ENCODE assay signal across 23 cellular contexts in the genomic region with DNA sequence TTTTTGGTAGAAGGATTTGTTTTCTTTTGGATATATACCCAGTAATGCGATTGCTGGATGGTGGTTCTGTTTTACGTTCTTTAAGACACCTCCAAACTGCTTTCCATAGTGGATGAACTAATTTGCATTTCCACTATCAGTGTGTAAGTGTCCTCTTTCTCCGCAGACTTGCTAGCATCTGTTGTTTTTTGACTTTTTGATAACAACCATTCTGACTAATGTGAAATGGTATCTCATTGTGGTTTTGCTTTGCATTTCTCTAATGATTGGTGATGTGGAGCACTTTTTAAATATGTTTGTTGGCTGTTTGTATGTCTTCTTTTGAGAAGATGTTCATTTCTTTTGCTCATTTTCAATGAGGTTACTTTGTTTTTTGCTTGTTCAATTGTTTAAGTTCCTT.
"Had no signal": no experiment of that assay in that cellular context is flagged by ENCODE, and none has a peak within 500 bp of the region (broad histone marks: within the 10 kb centered on the region; RNA-seq: fewer than 3 reads in every experiment).

No MANE protein-coding gene starts in this region.

- H3K4me1 ChIP-seq: foreskin keratinocyte, heart left ventricle, parathyroid adenoma, right atrium auricular region had no signal

- H3K9ac ChIP-seq: parathyroid adenoma had no signal

- H3K79me2 ChIP-seq: parathyroid adenoma had no signal

- H3K4me3 Mint-ChIP-seq: activated naive CD4-positive, alpha-beta T cell treated with anti-CD3 and anti-CD28 coated beads for 36 hours; activated naive CD8-positive, alpha-beta T cell treated with anti-CD3 and anti-CD28 coated beads for 36 hours; mesothelial cell of epicardium; naive thymus-derived CD4-positive, alpha-beta T cell; neural crest cell; stimulated activated naive CD8-positive, alpha-beta T cell treated with anti-CD3 and anti-CD28 coated beads, Interleukin-15, Interleukin-2, amounts not matched to agents 100 ng/mL and 50 ng/mL, for 24 hours had no signal

- H3K4me3 ChIP-seq: coronary artery, heart left ventricle, right atrium auricular region, thoracic aorta had no signal

- H2AFZ ChIP-seq: parathyroid adenoma had no signal

- FAIRE-seq: endothelial cell of umbilical vein, urothelium cell line had no signal

- ATAC-seq: foreskin keratinocyte; heart left ventricle; naive thymus-derived CD4-positive, alpha-beta T cell had no signal

- H3K27me3 ChIP-seq: foreskin keratinocyte, heart left ventricle, right atrium auricular region had no signal

- H3K36me3 Mint-ChIP-seq: activated naive CD8-positive, alpha-beta T cell treated with anti-CD3 and anti-CD28 coated beads for 36 hours; naive thymus-derived CD4-positive, alpha-beta T cell had no signal

- H3K27ac ChIP-seq: coronary artery, foreskin keratinocyte, heart left ventricle, parathyroid adenoma, right atrium auricular region, thoracic aorta had no signal

- H3K36me3 ChIP-seq: heart left ventricle, right atrium auricular region, thoracic aorta had no signal

- H3K27me3 Mint-ChIP-seq: activated naive CD8-positive, alpha-beta T cell treated with anti-CD3 and anti-CD28 coated beads for 36 hours; naive thymus-derived CD4-positive, alpha-beta T cell; stimulated activated naive CD8-positive, alpha-beta T cell treated with anti-CD3 and anti-CD28 coated beads, Interleukin-15, Interleukin-2, amounts not matched to agents 100 ng/mL and 50 ng/mL, for 24 hours had no signal

- H3K4me1 Mint-ChIP-seq: activated naive CD8-positive, alpha-beta T cell treated with anti-CD3 and anti-CD28 coated beads for 36 hours; mesothelial cell of epicardium; naive thymus-derived CD4-positive, alpha-beta T cell; neural crest cell had no signal

- H3K27ac Mint-ChIP-seq: activated naive CD4-positive, alpha-beta T cell treated with anti-CD3 and anti-CD28 coated beads for 36 hours; activated naive CD8-positive, alpha-beta T cell treated with anti-CD3 and anti-CD28 coated beads for 36 hours; mesothelial cell of epicardium; naive thymus-derived CD4-positive, alpha-beta T cell; stimulated activated naive CD8-positive, alpha-beta T cell treated with anti-CD3 and anti-CD28 coated beads, Interleukin-15, Interleukin-2, amounts not matched to agents 100 ng/mL and 50 ng/mL, for 24 hours had no signal

- DNase-seq: activated CD4-positive, alpha-beta T cell treated with anti-CD3 and anti-CD28 coated beads for 4 hours; activated CD4-positive, alpha-beta T cell treated with anti-CD3 and anti-CD28 coated beads, Interleukin-2, amount 50 U/mL, for 48 hours; activated CD8-positive, alpha-beta memory T cell treated with anti-CD3 and anti-CD28 coated beads for 24 hours; activated effector memory CD4-positive, alpha-beta T cell treated with Interleukin-2 at 50 U/mL for 16 hours; activated naive CD4-positive, alpha-beta T cell treated with anti-CD3 and anti-CD28 coated beads for 36 hours; activated naive CD8-positive, alpha-beta T cell treated with anti-CD3 and anti-CD28 coated beads for 36 hours; amygdala; foreskin keratinocyte; heart left ventricle; naive thymus-derived CD4-positive, alpha-beta T cell; occipital lobe; stimulated activated CD4-positive, alpha-beta T cell treated with anti-CD3 and anti-CD28 coated beads, Interleukin-12 subunit alpha, Interleukin-12 subunit beta, amount 100 ng/mL, for 4 hours; stimulated activated CD4-positive, alpha-beta T cell treated with anti-CD3 and anti-CD28 coated beads, Interleukin-4, amount 100 ng/mL, for 1 hour; trophoblast cell had no signal
